1 cellular context compared by ENCODE assay signal in the genomic region with DNA sequence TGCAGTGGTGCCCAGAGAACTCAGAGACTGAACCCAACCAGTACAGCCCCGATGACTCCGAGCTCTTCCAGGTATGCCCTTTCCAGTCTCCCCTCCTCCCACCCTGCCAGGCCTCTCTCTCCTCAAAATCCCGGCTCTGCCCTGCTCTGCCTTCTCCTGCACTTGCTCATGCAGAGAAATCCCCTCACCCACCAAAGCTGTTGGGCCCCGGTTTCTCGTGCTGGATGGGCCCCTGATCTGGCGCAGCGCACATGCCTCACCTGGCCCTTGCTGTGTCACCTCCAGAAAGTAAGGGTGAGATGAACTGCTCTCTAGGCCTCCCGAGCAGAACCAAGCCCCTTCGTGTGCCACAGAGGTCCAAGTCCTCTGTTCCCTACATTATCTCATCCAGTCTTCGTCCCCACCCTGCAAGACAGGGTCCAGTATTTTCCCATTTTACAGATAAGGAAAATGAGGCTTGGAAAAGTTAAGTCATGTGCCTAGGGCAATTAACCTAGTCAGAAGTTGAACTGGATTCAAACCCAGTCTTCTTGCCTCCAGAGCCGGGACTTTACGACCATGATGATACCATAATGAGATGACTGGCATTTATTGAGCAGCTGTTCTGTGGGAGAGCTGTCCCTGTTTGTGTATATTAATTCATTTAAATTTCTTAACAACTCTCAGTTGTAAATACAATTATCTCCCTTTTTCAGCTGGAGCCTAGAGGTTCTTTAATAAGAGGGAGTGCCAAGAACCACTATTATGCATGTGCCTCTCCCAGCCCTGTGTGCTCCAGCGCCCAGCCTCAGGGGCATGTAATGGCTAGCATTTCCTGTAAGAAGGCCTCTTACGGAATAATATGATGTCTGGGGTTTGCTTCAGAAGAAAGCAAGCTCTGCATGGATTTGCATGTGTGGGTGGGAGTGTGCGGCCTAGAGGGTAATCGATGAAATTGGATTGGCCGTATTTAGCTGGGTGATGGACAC.
TF ChIP-seq lines count a peak whose summit lies in the region.

No MANE protein-coding gene starts in this region.

TF ChIP-seq in H1, 55 proteins besides CTCF, POLR2A, EP300 and RAD21:
- no peak for TF ChIP-seq NANOG (IDR thresholded peaks at IDR 0.05; ENCODE audit: insufficient read depth, low read depth, low read length, poor library complexity, severe bottlenecking)
- no peak for TF ChIP-seq BRCA1 (IDR thresholded peaks at IDR 0.05; ENCODE audit: low read depth, low read length)
- no peak for TF ChIP-seq POLR2AphosphoS5 (IDR thresholded peaks at IDR 0.05; ENCODE audit: low read depth, low read length)
- TF ChIP-seq TEAD4 (IDR thresholded peaks at IDR 0.05; ENCODE audit: low read depth, low read length), result no peak
- TF ChIP-seq POU5F1 (IDR thresholded peaks at IDR 0.05; ENCODE audit: low read depth, low read length), result no peak
- no peak for TF ChIP-seq HDAC2 (IDR thresholded peaks at IDR 0.05; ENCODE audit: borderline replicate concordance in 1 of 2, low read depth in 2 of 2, low read length in 2 of 2)
- TF ChIP-seq CREB1 (IDR thresholded peaks at IDR 0.05), result no peak
- TF ChIP-seq FOSL1 (IDR thresholded peaks at IDR 0.05; ENCODE audit: insufficient read depth, low read depth, low read length), result no peak
- no peak for TF ChIP-seq PHF8 (conservative IDR thresholded peaks at IDR 0.05; ENCODE audit: low read depth, low read length)
- TF ChIP-seq YY1 (IDR thresholded peaks at IDR 0.05; ENCODE audit: low read depth, low read length), result no peak
- TF ChIP-seq SP2 (IDR thresholded peaks at IDR 0.05; ENCODE audit: low read length), result no peak
- no peak for TF ChIP-seq TAF1 (IDR thresholded peaks at IDR 0.05; ENCODE audit: low read depth, low read length)
- TF ChIP-seq KDM5A (IDR thresholded peaks at IDR 0.05; ENCODE audit: low read length), result no peak
- TF ChIP-seq SP1 (IDR thresholded peaks at IDR 0.05; ENCODE audit: low read depth, low read length), result no peak
